Comparison of ENCODE assay signal across 2 cellular contexts in genomic region chr4:136741468-136741867, GRCh38.
TF ChIP-seq lines count a peak whose summit lies in the region.

No MANE protein-coding gene starts in this region.

TF ChIP-seq in SK-N-SH treated with all-trans-retinoic acid at 6 μM for 48 hours, 23 proteins besides CTCF, POLR2A, EP300 and RAD21 (continued from another document):
- TF ChIP-seq PPARA (CRISPR knock-in tag; IDR thresholded peaks at IDR 0.05; ENCODE audit: borderline replicate concordance), result no peak
- TF ChIP-seq ARNTL (CRISPR knock-in tag; IDR thresholded peaks at IDR 0.05; ENCODE audit: borderline replicate concordance, low read depth), result no peak
- no peak for TF ChIP-seq TSHZ2 (CRISPR knock-in tag; IDR thresholded peaks at IDR 0.05)
- no peak for TF ChIP-seq ZNF565 (CRISPR knock-in tag; conservative IDR thresholded peaks at IDR 0.05; ENCODE audit: low read depth)
- no peak for TF ChIP-seq CSDC2 (CRISPR knock-in tag; IDR thresholded peaks at IDR 0.05)
- no peak for TF ChIP-seq CREB5 (CRISPR knock-in tag; IDR thresholded peaks at IDR 0.05; ENCODE audit: low read depth)
- no peak for TF ChIP-seq POU6F1 (CRISPR knock-in tag; IDR thresholded peaks at IDR 0.05; ENCODE audit: borderline replicate concordance, low read depth)
- no peak for TF ChIP-seq TOX (CRISPR knock-in tag; IDR thresholded peaks at IDR 0.05; ENCODE audit: borderline replicate concordance)
- TF ChIP-seq ZNF70 (CRISPR knock-in tag; IDR thresholded peaks at IDR 0.05), result no peak
- TF ChIP-seq ZFP3 (CRISPR knock-in tag; IDR thresholded peaks at IDR 0.05), result no peak
- no peak for TF ChIP-seq TCF4 (CRISPR knock-in tag; IDR thresholded peaks at IDR 0.05; ENCODE audit: borderline replicate concordance)
- TF ChIP-seq ISL1 (CRISPR knock-in tag; IDR thresholded peaks at IDR 0.05), result no peak
- TF ChIP-seq BACH2 (CRISPR knock-in tag; IDR thresholded peaks at IDR 0.05; ENCODE audit: borderline replicate concordance), result no peak

TF ChIP-seq in WTC11, 78 proteins besides CTCF, POLR2A, EP300 and RAD21 (continued from another document):
- TF ChIP-seq HMGXB4 (CRISPR knock-in tag; IDR thresholded peaks at IDR 0.05) (no peak), E2F1 (CRISPR knock-in tag; IDR thresholded peaks at IDR 0.05) (no peak), TEAD1 (CRISPR knock-in tag; IDR thresholded peaks at IDR 0.05) (no peak), SP1 (CRISPR knock-in tag; conservative IDR thresholded peaks at IDR 0.05) (no peak), FOXK1 (CRISPR knock-in tag; IDR thresholded peaks at IDR 0.05) (no peak), ZNF671 (CRISPR knock-in tag; IDR thresholded peaks at IDR 0.05) (no peak), ARID4B (CRISPR knock-in tag; IDR thresholded peaks at IDR 0.05; ENCODE audit: borderline replicate concordance) (no peak), GABPB1 (CRISPR knock-in tag; IDR thresholded peaks at IDR 0.05) (no peak), ZNF396 (CRISPR knock-in tag; IDR thresholded peaks at IDR 0.05; ENCODE audit: borderline replicate concordance) (no peak), MYBL2 (CRISPR knock-in tag; IDR thresholded peaks at IDR 0.05) (no peak), ATF1 (CRISPR knock-in tag; IDR thresholded peaks at IDR 0.05) (no peak), FOXJ3 (CRISPR knock-in tag; IDR thresholded peaks at IDR 0.05; ENCODE audit: borderline replicate concordance) (no peak), AFF4 (CRISPR knock-in tag; IDR thresholded peaks at IDR 0.05; ENCODE audit: borderline replicate concordance) (no peak)
